In genomic region chr10:35218339-35218955, GRCh38 we compare ENCODE assay signal across 8 cellular contexts.
DNase-seq lines count a peak whose midpoint lies in the region; ATAC-seq lines count a peak whose summit lies in the region.

No MANE protein-coding gene starts in this region.

- peak; percentile 93 for DNase-seq in DMS53 (lab: John Stamatoyannopoulos, UW)
- peak; percentile 86 for DNase-seq in LHCN-M2 (ENCODE audit: low read depth)
- DNase-seq in RPMI7951 (ENCODE audit: low read depth): peak; percentile 80
- DNase-seq in activated T-helper 1 cell treated with anti-CD3 and anti-CD28 coated beads, Interleukin-2, amount 50 U/mL, for 16 hours (ENCODE audit: low read depth in 1 of 2, low spot score in 1 of 2): peak; percentile 59 to 63
- peak; percentile 88 for DNase-seq in fibroblast of the conjunctiva (ENCODE audit: low read depth)
- peak; percentile 60 for DNase-seq in occipital lobe (lab: John Stamatoyannopoulos, UW)
- peak; percentile 96 for DNase-seq in superior temporal gyrus (ENCODE audit: extremely low spot score)

- peak; percentile 67 for ATAC-seq in GM21619 (IDR thresholded peaks at IDR 0.05; ENCODE audit: unreplicated experiment)

Comparison
In these comparisons a context has a peak if more than half of its experiments do, and no peak if none do; other contexts are left out.
1. Peak in every context shown above with its lines: DNase-seq and ATAC-seq.